8 cellular contexts compared by ENCODE assay signal in the genomic region with DNA sequence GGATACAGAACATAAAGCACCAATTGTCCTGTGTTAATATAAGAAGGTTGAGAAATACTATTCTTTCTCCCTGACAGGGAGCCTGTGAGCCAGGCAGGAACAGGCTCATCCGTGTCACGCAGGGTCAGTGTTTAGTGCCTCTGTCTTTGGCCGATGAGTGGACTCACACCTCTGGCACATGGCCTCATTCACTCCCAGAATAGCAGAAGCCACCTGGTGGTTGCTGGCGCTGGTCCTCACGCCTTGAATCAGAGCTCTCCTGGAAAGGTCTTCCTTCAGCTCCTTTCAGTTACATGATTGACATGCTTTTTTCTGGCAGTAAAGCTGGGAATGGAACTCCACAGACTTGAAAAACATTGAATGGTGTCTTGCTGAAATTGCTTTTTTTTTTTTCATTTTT.
A peak's percentile ranks its signal among the peaks of the same experiment; 100 is the strongest.
DNase-seq lines count a peak whose midpoint lies in the region; ATAC-seq and TF ChIP-seq lines count a peak whose summit lies in the region.

No MANE protein-coding gene starts in this region.

- no peak overlapping the region for H3K4me3 ChIP-seq in LNCaP clone FGC (ENCODE audit: low read depth, low read length)
- no peak overlapping the region for H3K4me3 ChIP-seq in astrocyte of the spinal cord (ENCODE audit: low read depth, low read length)

- TF ChIP-seq CTCF in LNCaP clone FGC (IDR thresholded peaks at IDR 0.05; ENCODE audit: control insufficient read depth, extremely low read depth, insufficient read depth) (peak; percentile 59), astrocyte of the spinal cord (IDR thresholded peaks at IDR 0.05; ENCODE audit: low read depth, low read length) (peak; percentile 35)

- in situ Hi-C loops in astrocyte of the spinal cord (cut with HindIII; ENCODE audit: low sequenced_read_pairs) = no loop called here

- DNase-seq in COLO829 (ENCODE audit: low spot score) (peak; percentile 59), LNCaP clone FGC (ENCODE audit: low read depth) (peak; percentile 59), astrocyte of the spinal cord (ENCODE audit: low read depth, low spot score) (peak; percentile 9), kidney glomerular epithelial cell (lab: John Stamatoyannopoulos, UW) (peak; percentile 32), T-helper 9 cell (no peak), NCI-H345 treated with DMSO at 0.1 percent for 48 hours (lab: John Stamatoyannopoulos, UW; ENCODE audit: unreplicated experiment) (no peak), NCI-H187 treated with DMSO at 0.1 percent for 48 hours (lab: John Stamatoyannopoulos, UW) (no peak)

- ATAC-seq in GM18498 (IDR thresholded peaks at IDR 0.05; ENCODE audit: unreplicated experiment) = no peak

Comparison
In these comparisons a context has a peak if more than half of its experiments do, and no peak if none do; other contexts are left out.
1. DNase-seq: peak in COLO829 (single experiment), LNCaP clone FGC (single experiment), astrocyte of the spinal cord (single experiment) and kidney glomerular epithelial cell (single experiment); none in T-helper 9 cell (single experiment), NCI-H345 treated with DMSO at 0.1 percent for 48 hours (single experiment) and NCI-H187 treated with DMSO at 0.1 percent for 48 hours (single experiment).